In genomic region chrX:111360839-111361238, GRCh38 we compare ENCODE assay signal across 33 cellular contexts. TPM values are rescaled to one million over a fixed set of nuclear protein-coding genes. Genes with fewer than 3 reads are reported as not detected.
DNase-seq lines count a peak whose midpoint lies in the region; ATAC-seq, FAIRE-seq and TF ChIP-seq lines count a peak whose summit lies in the region.
"Had no signal": no experiment of that assay in that cellular context is flagged by ENCODE, and none has a peak within 500 bp of the region (broad histone marks: within the 10 kb centered on the region; RNA-seq: fewer than 3 reads in every experiment).

No MANE protein-coding gene starts in this region.

- H4K8ac ChIP-seq in H1 (ENCODE audit: extremely low read depth, insufficient read depth, low read length): no peak overlapping the region

- no peak overlapping the region for H3K9ac ChIP-seq in H1 (replicated peaks in 1 of 4; ENCODE audit: extremely low read depth in 1 of 4, low read depth in 3 of 4, low read length in 3 of 4)
- H3K9ac ChIP-seq: parathyroid adenoma had no signal

- no peak overlapping the region for H2BK12ac ChIP-seq in H1 (ENCODE audit: low read depth, low read length)

- peak; percentile 39 for DNase-seq in NCI-H748 (lab: John Stamatoyannopoulos, UW; ENCODE audit: unreplicated experiment)
- DNase-seq in NCI-H748 treated with DMSO at 0.1 percent for 48 hours (lab: John Stamatoyannopoulos, UW): no peak
- peak; percentile 11 for DNase-seq in NCI-H1694 treated with DMSO at 0.1 percent for 48 hours (lab: John Stamatoyannopoulos, UW)
- DNase-seq in H1 (ENCODE audit: low read depth in 1 of 2, low spot score in 2 of 2): no peak
- no peak for DNase-seq in NCI-H345 treated with DMSO at 0.1 percent for 48 hours (lab: John Stamatoyannopoulos, UW; ENCODE audit: unreplicated experiment)
- DNase-seq in amygdala (lab: John Stamatoyannopoulos, UW): no peak
- no peak for DNase-seq in upper lobe of left lung
- DNase-seq: activated CD4-positive, alpha-beta T cell treated with anti-CD3 and anti-CD28 coated beads, Interleukin-2, amount 10 ng/mL, durations not matched to agents 24 days and 14 days; activated naive CD4-positive, alpha-beta T cell treated with anti-CD3 and anti-CD28 coated beads, Interleukin-2, amount 10 ng/mL, durations not matched to agents 7 days and 5 days; activated T-cell treated with anti-CD3 and anti-CD28 coated beads, Interleukin-2, amount 50 U/mL, for 48 hours; amniotic stem cell; C1 segment of cervical spinal cord; colonic mucosa; esophagus squamous epithelium; gastrocnemius medialis; hypothalamus; left ventricle myocardium inferior; midbrain; natural killer cell; NCI-H1048; right cardiac atrium; spleen; stimulated activated CD4-positive, alpha-beta T cell treated with anti-CD3 and anti-CD28 coated beads, Interleukin-2, amount 100 ng/mL, for 48 hours; substantia nigra; T-helper 1 cell had no signal

- no peak overlapping the region for H3K4me3 ChIP-seq in H1 (ENCODE audit: extremely low read depth in 1 of 4, insufficient read depth in 2 of 4, low read depth in 3 of 4, low read length in 4 of 4)
- no peak overlapping the region for H3K4me3 ChIP-seq in upper lobe of left lung
- H3K4me3 ChIP-seq: colonic mucosa, esophagus squamous epithelium, gastrocnemius medialis, left ventricle myocardium inferior, spleen had no signal

- H3K23me2 ChIP-seq in H1 (ENCODE audit: low read depth, low read length): no peaks in the 10 kb centered on the region

- H3K27me3 ChIP-seq in H1 (replicated peaks in 1 of 4; ENCODE audit: control insufficient read depth in 3 of 4, extremely low read depth in 1 of 4, insufficient read depth in 3 of 4, low read length in 3 of 4): no peaks in the 10 kb centered on the region
- H3K27me3 ChIP-seq in upper lobe of left lung: no peaks in the 10 kb centered on the region
- H3K27me3 ChIP-seq: colonic mucosa, esophagus squamous epithelium had no signal

- TF ChIP-seq POLR2A in H1 (IDR thresholded peaks at IDR 0.05; ENCODE audit: control extremely low read depth in 1 of 2, low read depth in 2 of 2, low read length in 2 of 2): no peak
- no peak for TF ChIP-seq POLR2A in upper lobe of left lung (IDR thresholded peaks at IDR 0.05)

- H2BK15ac ChIP-seq in H1 (ENCODE audit: low read length): no peak overlapping the region

- 69% methylated on average over 3 of the region's 3 CpGs; no CpG with 5 or more reads in 1 of the 2 experiments for WGBS in H1 (ENCODE audit: extremely low coverage in 1 of 2, insufficient coverage in 1 of 2, insufficient read length in 1 of 2, insufficient replicate concordance in 2 of 2, low coverage in 1 of 2, low lambda C conversion rate in 2 of 2, missing lambda C conversion rate in 1 of 2), 2 experiments
- WGBS in upper lobe of left lung, 2 donors: 44 to 48% methylated on average over 3 of the region's 3 CpGs

- H2AFZ ChIP-seq in H1 (ENCODE audit: low read length): no peak overlapping the region
- H2AFZ ChIP-seq: parathyroid adenoma had no signal

- no peak overlapping the region for H4K91ac ChIP-seq in H1 (replicated peaks; ENCODE audit: insufficient read length, low read length)

- ATAC-seq in upper lobe of left lung (ENCODE audit: low FRiP score in 2 of 2): no peak
- ATAC-seq: gastrocnemius medialis; HepG2; natural killer cell; right cardiac atrium; Right ventricle myocardium inferior; stimulated activated effector memory CD8-positive, alpha-beta T cell treated with anti-CD3 and anti-CD28 coated beads, Interleukin-12 subunit alpha, Interleukin-12 subunit beta, amount 100 ng/mL, for 72 hours had no signal

- no peak for FAIRE-seq in H1 (lab: Jason Lieb, UNC)
- FAIRE-seq: bronchial epithelial cell, HepG2, islet of Langerhans had no signal

- no peak overlapping the region for H3K23ac ChIP-seq in H1 (ENCODE audit: insufficient read length)

- no peaks in the 10 kb centered on the region for H3K79me2 ChIP-seq in H1 (ENCODE audit: control insufficient read depth in 1 of 2, insufficient read depth in 2 of 2, low read length in 2 of 2)
- H3K79me2 ChIP-seq: parathyroid adenoma had no signal

- no peak overlapping the region for H3K56ac ChIP-seq in H1 (replicated peaks; ENCODE audit: insufficient read length, low read depth, low read length)

- TF ChIP-seq EP300 in H1 (IDR thresholded peaks at IDR 0.05; ENCODE audit: borderline replicate concordance in 1 of 2, low read depth in 2 of 2, low read length in 2 of 2) (no peak), upper lobe of left lung (IDR thresholded peaks at IDR 0.05) (no peak)

- POLR2A ChIA-PET in H1 (lab: Charles Lee; ENCODE audit: partially characterized antibody): no interaction called here

- no peaks in the 10 kb centered on the region for H3K4me1 ChIP-seq in H1 (replicated peaks in 1 of 4; ENCODE audit: control insufficient read depth in 3 of 4, insufficient read depth in 4 of 4, low read length in 3 of 4)
- H3K4me1 ChIP-seq in upper lobe of left lung: no peaks in the 10 kb centered on the region
- H3K4me1 ChIP-seq: colonic mucosa, esophagus squamous epithelium, gastrocnemius medialis, left ventricle myocardium inferior, parathyroid adenoma, spleen had no signal

- no peak overlapping the region for H3K27ac ChIP-seq in H1 (ENCODE audit: low read depth, low read length)
- H3K27ac ChIP-seq in upper lobe of left lung: no peak overlapping the region
- H3K27ac ChIP-seq: colonic mucosa, esophagus squamous epithelium, gastrocnemius medialis, HL-60, left ventricle myocardium inferior, parathyroid adenoma, spleen had no signal

- TF ChIP-seq RAD21 in H1 (IDR thresholded peaks at IDR 0.05 in 1 of 2, conservative IDR thresholded peaks at IDR 0.05 in 1 of 2; ENCODE audit: low read depth in 2 of 2, low read length in 2 of 2): peak; percentile 67 to 75

- H4K5ac ChIP-seq in H1 (ENCODE audit: insufficient read length, low read depth, low read length): no peak overlapping the region

- peak; percentile 5 to 44 (median 30); a peak in 3 of 4 replicates for TF ChIP-seq CTCF in H1 (IDR thresholded peaks at IDR 0.05; ENCODE audit: control extremely low read depth in 1 of 3, insufficient read depth in 1 of 3, low read depth in 1 of 3, low read length in 3 of 3)
- TF ChIP-seq CTCF in upper lobe of left lung (IDR thresholded peaks at IDR 0.05): no peak

- CTCF ChIA-PET in H1 (lab: Charles Lee; ENCODE audit: partially characterized antibody): interaction anchor here (1.2 to 2.2 kb wide), 7 partner anchors 11 to 192 kb away, joined by 3 to 11 read pairs (median 6); no protein-coding TSS in a partner anchor

- no peak overlapping the region for H2BK5ac ChIP-seq in H1 (ENCODE audit: low read depth, low read length)

- no peak overlapping the region for H3K4ac ChIP-seq in H1 (replicated peaks; ENCODE audit: insufficient read length, low read depth, low read length)

- no peaks in the 10 kb centered on the region for H4K20me1 ChIP-seq in H1 (replicated peaks in 1 of 2; ENCODE audit: control insufficient read depth in 1 of 2, insufficient read depth in 2 of 2, low read length in 2 of 2)

- H2BK120ac ChIP-seq in H1 (replicated peaks; ENCODE audit: low read depth, low read length): no peak overlapping the region

- no peak overlapping the region for H2BK20ac ChIP-seq in H1 (ENCODE audit: low read length)

- H2AK5ac ChIP-seq in H1 (ENCODE audit: low read depth, low read length): no peak overlapping the region

- no peak overlapping the region for H3K18ac ChIP-seq in H1 (ENCODE audit: extremely low read depth, low read length)

- H3K4me2 ChIP-seq in H1 (ENCODE audit: insufficient read depth in 1 of 2, low read depth in 2 of 2, low read length in 2 of 2): no peak overlapping the region

- H3K36me3 ChIP-seq in H1 (ENCODE audit: control insufficient read depth in 2 of 4, insufficient read depth in 4 of 4, low read length in 3 of 4): no peaks in the 10 kb centered on the region
- H3K36me3 ChIP-seq in upper lobe of left lung: no peaks in the 10 kb centered on the region
- H3K36me3 ChIP-seq: colonic mucosa, esophagus squamous epithelium, gastrocnemius medialis, left ventricle myocardium inferior, spleen had no signal

- no peak overlapping the region for H3K14ac ChIP-seq in H1 (ENCODE audit: insufficient read length)

- no peaks in the 10 kb centered on the region for H3K79me1 ChIP-seq in H1 (ENCODE audit: low read depth, low read length)

- no peaks in the 10 kb centered on the region for H3K9me3 ChIP-seq in H1 (ENCODE audit: insufficient read depth in 2 of 2, low read depth in 1 of 2, low read length in 1 of 2)
- no peaks in the 10 kb centered on the region for H3K9me3 ChIP-seq in upper lobe of left lung
- H3K9me3 ChIP-seq: colonic mucosa, esophagus squamous epithelium, gastrocnemius medialis, left ventricle myocardium inferior, spleen had no signal

TF ChIP-seq in H1, 55 proteins besides CTCF, POLR2A, EP300 and RAD21:
- no peak for TF ChIP-seq GABPA (IDR thresholded peaks at IDR 0.05; ENCODE audit: borderline replicate concordance, insufficient read depth, low read length)
- TF ChIP-seq KDM1A (IDR thresholded peaks at IDR 0.05; ENCODE audit: borderline replicate concordance, low read length): no peak
- TF ChIP-seq, protein P1, sequence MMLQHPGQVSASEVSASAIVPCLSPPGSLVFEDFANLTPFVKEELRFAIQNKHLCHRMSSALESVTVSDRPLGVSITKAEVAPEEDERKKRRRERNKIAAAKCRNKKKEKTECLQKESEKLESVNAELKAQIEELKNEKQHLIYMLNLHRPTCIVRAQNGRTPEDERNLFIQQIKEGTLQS (IDR thresholded peaks at IDR 0.05; ENCODE audit: insufficient read depth, low read depth, low read length): no peak
- TF ChIP-seq SRF (IDR thresholded peaks at IDR 0.05; ENCODE audit: low read depth, low read length): no peak
- TF ChIP-seq SIRT6 (IDR thresholded peaks at IDR 0.05; ENCODE audit: low read length): no peak
- no peak for TF ChIP-seq BRCA1 (IDR thresholded peaks at IDR 0.05; ENCODE audit: low read depth, low read length)

RNA-seq across cellular contexts. Expression of gene DCX, which starts 51.2 kb away (rescaled TPM):
- total RNA-seq in H1 (2021; fragmentation: NEBNext Ultra II Directional; extraction: Animal tissue kit (Norgen Biotek cat#: 25700)): 2.4 and 3.3 TPM in 2 replicates
- 0.82 and 1.3 TPM in 2 replicates for polyA plus RNA-seq in H1 (2011; rRNA removed)
- 1.2 TPM for polyA plus RNA-seq in H1 (2011; cell fraction: cytosol; rRNA removed)
- 1.9 TPM for polyA plus RNA-seq in H1 (2011; cell fraction: nucleus; rRNA removed)
- polyA plus RNA-seq in H1 (2012, experiment 1 of 2): 0.56 to 0.98 TPM (median 0.86 TPM) in 4 replicates
- 0.07 TPM for polyA plus RNA-seq in H1 (2012, experiment 2 of 2)
- 1.7 TPM for polyA plus RNA-seq in H1 (2013, experiment 1 of 2)
- polyA plus RNA-seq in H1 (2013, experiment 2 of 2): 1.6 TPM
- 8.4 and 9.9 TPM in 2 replicates for polyA minus RNA-seq in H1 (2011; rRNA and poly(A)+ RNA removed)
- 1.4 TPM for polyA minus RNA-seq in H1 (2011; cell fraction: cytosol; rRNA and poly(A)+ RNA removed)
- polyA minus RNA-seq in H1 (2011; cell fraction: nucleus; rRNA and poly(A)+ RNA removed): 4.1 TPM
- not detected for total RNA-seq in upper lobe of left lung
- total RNA-seq: activated CD4-positive, alpha-beta T cell treated with anti-CD3 and anti-CD28 coated beads, Interleukin-2, amount 10 ng/mL, durations not matched to agents 24 days and 14 days; bronchial epithelial cell; gastrocnemius medialis; HepG2; natural killer cell; Right ventricle myocardium inferior had no signal
- polyA plus RNA-seq: AG04450, HepG2, right cardiac atrium had no signal

Comparison
In these comparisons a context has a peak if more than half of its experiments do, and no peak if none do; other contexts are left out.
1. DNase-seq: peak in NCI-H748 (single experiment) and NCI-H1694 treated with DMSO at 0.1 percent for 48 hours (single experiment); none in NCI-H748 treated with DMSO at 0.1 percent for 48 hours (single experiment), H1 (0 of 2), NCI-H345 treated with DMSO at 0.1 percent for 48 hours (single experiment), amygdala (0 of 56) and upper lobe of left lung (0 of 2).
2. CTCF ChIP-seq: peak in H1 (3 of 3); none in upper lobe of left lung (0 of 6).